ENCODE assay signal across 16 cellular contexts in genomic region chr3:43861635-43862034, GRCh38.
A peak's percentile ranks its signal among the peaks of the same experiment; 100 is the strongest.
DNase-seq lines count a peak whose midpoint lies in the region; ATAC-seq and TF ChIP-seq lines count a peak whose summit lies in the region.
"Had no signal": no experiment of that assay in that cellular context is flagged by ENCODE, and none has a peak within 500 bp of the region (broad histone marks: within the 10 kb centered on the region; RNA-seq: fewer than 3 reads in every experiment).

No MANE protein-coding gene starts in this region.

- H3K27ac ChIP-seq in esophagus muscularis mucosa (replicated peaks in 1 of 4) (no peak overlapping the region), osteoblast (ENCODE audit: low read depth, low read length) (no peak overlapping the region), spleen (no peak overlapping the region)

- H3K27me3 ChIP-seq in esophagus muscularis mucosa (peaks cover 0 to 61% (median 3%) of the 10 kb centered on the region in 4 donors), osteoblast (ENCODE audit: insufficient read depth, low read length) (no peaks in the 10 kb centered on the region), spleen (replicated peaks in 1 of 7) (peaks cover 0 to 53% (median 7%) of the 10 kb centered on the region in 7 donors)

- H3K4me1 ChIP-seq in esophagus muscularis mucosa (peaks cover 0 to 4% (median 0%) of the 10 kb centered on the region in 4 donors), osteoblast (ENCODE audit: insufficient read depth, low read length) (peaks cover 11% of the 10 kb centered on the region), spleen (no peaks in the 10 kb centered on the region)
- H3K4me1 ChIP-seq: HAP-1 had no signal

- no peak overlapping the region for H3K4me2 ChIP-seq in osteoblast (ENCODE audit: insufficient read depth, low read length)

- no peaks in the 10 kb centered on the region for H3K9me3 ChIP-seq in esophagus muscularis mucosa
- no peaks in the 10 kb centered on the region for H3K9me3 ChIP-seq in osteoblast (ENCODE audit: low read depth, low read length)
- H3K9me3 ChIP-seq in spleen = no peaks in the 10 kb centered on the region
- H3K9me3 ChIP-seq: HAP-1 had no signal

- no peak overlapping the region for H2AFZ ChIP-seq in osteoblast (ENCODE audit: low read length)

- no peak for ATAC-seq in HG03280 (IDR thresholded peaks at IDR 0.05; ENCODE audit: unreplicated experiment)

- no peak for TF ChIP-seq CTCF in esophagus muscularis mucosa (IDR thresholded peaks at IDR 0.05)
- TF ChIP-seq CTCF in osteoblast (IDR thresholded peaks at IDR 0.05; ENCODE audit: extremely low read depth, low read depth, low read length) = no peak
- TF ChIP-seq CTCF in spleen (IDR thresholded peaks at IDR 0.05 in 8 of 11, conservative IDR thresholded peaks at IDR 0.05 in 3 of 11) = no peak

- no peaks in the 10 kb centered on the region for H4K20me1 ChIP-seq in osteoblast (ENCODE audit: insufficient read depth, low read length)

- no peaks in the 10 kb centered on the region for H3K79me2 ChIP-seq in osteoblast (ENCODE audit: insufficient read depth, low read length)

- TF ChIP-seq POLR2A in esophagus muscularis mucosa (IDR thresholded peaks at IDR 0.05; ENCODE audit: low read depth) (no peak), spleen (IDR thresholded peaks at IDR 0.05) (no peak)

- WGBS in esophagus muscularis mucosa = 98% methylated on average over 3 of the region's 3 CpGs
- 90 to 95% (median 93%) methylated on average over 3 of the region's 3 CpGs for WGBS in spleen, 5 donors

- TF ChIP-seq EP300 in esophagus muscularis mucosa (IDR thresholded peaks at IDR 0.05) = no peak

- H3K4me3 ChIP-seq in esophagus muscularis mucosa (no peak overlapping the region), osteoblast (ENCODE audit: insufficient read depth, low read length) (no peak overlapping the region), spleen (no peak overlapping the region)
- H3K4me3 ChIP-seq: HAP-1 had no signal

- DNase-seq in esophagus muscularis mucosa (ENCODE audit: extremely low spot score) = peak; percentile 39
- DNase-seq in osteoblast (ENCODE audit: insufficient read length, low spot score, missing footprints) = peak; percentile 10
- peak; percentile 19 for DNase-seq in spleen
- no peak for DNase-seq in UCSD-AML1 (lab: John Stamatoyannopoulos, UW; ENCODE audit: unreplicated experiment)
- DNase-seq in dermis blood vessel endothelial cell = no peak
- DNase-seq: C1 segment of cervical spinal cord; Calu3; CD4-positive, alpha-beta memory T cell; COR-L47; DMS53; DMS79 treated with DMSO at 0.1 percent for 48 hours; GF-D8; GOT3; HFFc6 had no signal

- intact Hi-C loops in esophagus muscularis mucosa (cut with DNase I) = no loop called here
- intact Hi-C loops in spleen (cut with DNase I; ENCODE audit: low total_unique reads) = no loop called here

- no peaks in the 10 kb centered on the region for H3K36me3 ChIP-seq in esophagus muscularis mucosa
- no peaks in the 10 kb centered on the region for H3K36me3 ChIP-seq in osteoblast (ENCODE audit: insufficient read depth, low read length)
- no peaks in the 10 kb centered on the region for H3K36me3 ChIP-seq in spleen
- H3K36me3 ChIP-seq: HAP-1 had no signal

Comparison
In these comparisons a context has a peak if more than half of its experiments do, and no peak if none do; other contexts are left out.
1. DNase-seq: peak in esophagus muscularis mucosa (single experiment), osteoblast (single experiment) and spleen (single experiment); none in UCSD-AML1 (single experiment) and dermis blood vessel endothelial cell (single experiment).